Comparison of ENCODE assay signal across 24 cellular contexts in genomic region chr16:49690778-49691177, GRCh38.
"Had no signal": no experiment of that assay in that cellular context is flagged by ENCODE, and none has a peak within 500 bp of the region (broad histone marks: within the 10 kb centered on the region; RNA-seq: fewer than 3 reads in every experiment).

No MANE protein-coding gene starts in this region.

- ATAC-seq: left colon; left lung; lower lobe of right lung; natural killer cell; right cardiac atrium; sciatic nerve; stimulated activated naive B cell treated with anti-CD40 and anti-IgM and Interleukin-4, amounts not matched to agents 10 μg/mL and 1 μg/mL and 100 μg/mL, for 72 hours; upper lobe of right lung had no signal

- H3K36me3 ChIP-seq: left lung, lower lobe of right lung, neutrophil, tibial nerve, upper lobe of right lung had no signal

- FAIRE-seq: kidney, urothelium cell line had no signal

- DNase-seq: hippocampal formation; kidney; left colon; lower lobe of right lung; mammary epithelial cell; mesenchymal stem cell; naive B cell; natural killer cell; nephron progenitor cell; occipital lobe; right cardiac atrium; stimulated activated CD4-positive, alpha-beta T cell treated with anti-CD3 and anti-CD28 coated beads, Interleukin-12 subunit alpha, Interleukin-12 subunit beta, amount 100 ng/mL, for 4 hours; stimulated activated CD4-positive, alpha-beta T cell treated with anti-CD3 and anti-CD28 coated beads, Interleukin-15, amount 100 ng/mL, for 24 hours; stimulated activated CD4-positive, alpha-beta T cell treated with anti-CD3 and anti-CD28 coated beads, Interleukin-2, amount 100 ng/mL, for 24 hours; stimulated activated CD4-positive, alpha-beta T cell treated with anti-CD3 and anti-CD28 coated beads, Interleukin-4, amount 100 ng/mL, for 1 hour; stimulated activated naive B cell treated with anti-CD40 and anti-IgM and Interleukin-4, amounts not matched to agents 10 μg/mL and 1 μg/mL and 100 μg/mL, for 72 hours; upper lobe of right lung had no signal

- H3K9ac ChIP-seq: parathyroid adenoma had no signal

- H2AFZ ChIP-seq: parathyroid adenoma had no signal

- H3K4me3 ChIP-seq: left lung, lower lobe of right lung, skin epidermis, tibial nerve, upper lobe of right lung had no signal

- H3K79me2 ChIP-seq: parathyroid adenoma had no signal

- H3K27ac ChIP-seq: left lung, lower lobe of right lung, neutrophil, parathyroid adenoma, skin epidermis, tibial nerve, upper lobe of right lung had no signal

- H3K27me3 ChIP-seq: tibial nerve, upper lobe of right lung had no signal

- H3K4me1 ChIP-seq: left lung, lower lobe of right lung, parathyroid adenoma, upper lobe of right lung had no signal

- H3K9me3 ChIP-seq: left lung, lower lobe of right lung, neutrophil, tibial nerve, upper lobe of right lung had no signal
